In genomic region chr16:75494184-75494583, GRCh38 we compare ENCODE assay signal across 1 cellular context.
TF ChIP-seq lines count a peak whose summit lies in the region.

No MANE protein-coding gene starts in this region.

TF ChIP-seq in H1, 55 proteins besides CTCF, POLR2A, EP300 and RAD21:
- peak; percentile 58; the same call in 1 of the 2 replicates for TF ChIP-seq KDM1A (IDR thresholded peaks at IDR 0.05; ENCODE audit: borderline replicate concordance, low read length)
- no peak for TF ChIP-seq ATF3 (IDR thresholded peaks at IDR 0.05; ENCODE audit: insufficient read depth, low read depth, low read length)
- TF ChIP-seq GTF2F1 (IDR thresholded peaks at IDR 0.05; ENCODE audit: borderline replicate concordance, low read depth, low read length): no peak
